In the genomic region with DNA sequence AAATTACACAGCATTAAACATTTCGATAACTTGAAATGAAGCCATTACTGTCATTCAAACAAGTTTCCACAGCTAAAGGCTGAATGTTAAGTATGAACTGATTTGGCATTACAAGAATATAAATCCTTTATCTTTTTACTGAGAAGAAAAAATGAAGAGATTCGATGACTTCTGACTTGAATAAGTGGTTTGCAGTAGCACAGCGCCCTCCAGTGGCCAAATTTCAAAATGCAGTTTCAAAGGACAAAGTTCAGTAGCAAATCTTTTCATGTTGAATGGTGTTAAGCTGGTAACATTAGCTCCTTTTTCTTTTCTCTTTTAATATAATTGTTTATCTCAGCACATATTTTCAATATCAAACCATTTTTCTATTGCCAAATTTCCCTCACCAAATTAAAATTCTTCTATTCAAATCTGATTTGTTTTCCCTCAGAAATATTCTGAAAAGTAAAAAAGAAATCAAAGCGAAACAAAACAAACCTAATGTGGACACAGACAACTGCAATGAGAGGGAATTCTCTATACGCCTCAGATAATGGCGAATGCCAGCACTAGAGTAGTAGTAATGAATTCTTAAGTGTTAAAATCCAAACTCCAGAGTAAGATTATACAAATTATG, we compare ENCODE assay signal across 8 cellular contexts.
A peak's percentile ranks its signal among the peaks of the same experiment; 100 is the strongest.
DNase-seq lines count a peak whose midpoint lies in the region; ATAC-seq and TF ChIP-seq lines count a peak whose summit lies in the region.

No MANE protein-coding gene starts in this region.

- ATAC-seq in GM21515 (IDR thresholded peaks at IDR 0.05; ENCODE audit: unreplicated experiment), result no peak

- no peak overlapping the region for H3K4me3 Mint-ChIP-seq in activated CD4-positive, alpha-beta T cell treated with anti-CD3 and anti-CD28 coated beads, Interleukin-2, amount 10 ng/mL, durations not matched to agents 7 days and 5 days

- intact Hi-C loops in dorsolateral prefrontal cortex (cut with DNase I), result loop anchor here (10.0 kb wide), 5 partner anchors 229 to 1009 kb away; no protein-coding TSS in a partner anchor

- H3K27ac Mint-ChIP-seq in activated CD4-positive, alpha-beta T cell treated with anti-CD3 and anti-CD28 coated beads, Interleukin-2, amount 10 ng/mL, durations not matched to agents 7 days and 5 days, result no peak overlapping the region

- CTCF ChIA-PET in activated CD4-positive, alpha-beta T cell treated with anti-CD3 and anti-CD28 coated beads, Interleukin-2, amount 10 ng/mL, durations not matched to agents 7 days and 5 days (lab: Charles Lee), result interaction anchor here (0.7 to 1.3 kb wide), 4 partner anchors 15 to 752 kb away, joined by 3 to 4 read pairs (median 4); no protein-coding TSS in a partner anchor

- DNase-seq in NK-92 treated with Interleukin-12 subunit alpha and Interleukin-12 subunit beta, amount 100 ng/mL, for 24 hours (lab: John Stamatoyannopoulos, UW), result peak; percentile 48
- DNase-seq in NK-92 (lab: John Stamatoyannopoulos, UW; ENCODE audit: unreplicated experiment), result no peak
- DNase-seq in NCI-H345 (lab: John Stamatoyannopoulos, UW), result peak; percentile 79
- DNase-seq in activated CD4-positive, alpha-beta T cell treated with anti-CD3 and anti-CD28 coated beads, Interleukin-2, amount 10 ng/mL, durations not matched to agents 7 days and 5 days, result peak; percentile 84
- DNase-seq in dorsolateral prefrontal cortex, result peak; percentile 62 to 96 (median 78)
- peak; percentile 80 to 83 for DNase-seq in lung microvascular endothelial cell (ENCODE audit: low read depth in 2 of 2)
- peak; percentile 72 for DNase-seq in stimulated activated CD8-positive, alpha-beta memory T cell treated with anti-CD3 and anti-CD28 coated beads, Interleukin-15, amount 100 ng/mL, for 1 hour (ENCODE audit: low read depth)

- H3K4me3 ChIP-seq in dorsolateral prefrontal cortex, result peak overlapping the region in 14 of 59 donors; percentile 3 to 44 (median 13)

- no peaks in the 10 kb centered on the region for H3K27me3 Mint-ChIP-seq in activated CD4-positive, alpha-beta T cell treated with anti-CD3 and anti-CD28 coated beads, Interleukin-2, amount 10 ng/mL, durations not matched to agents 7 days and 5 days

- H3K9me3 Mint-ChIP-seq in activated CD4-positive, alpha-beta T cell treated with anti-CD3 and anti-CD28 coated beads, Interleukin-2, amount 10 ng/mL, durations not matched to agents 7 days and 5 days, result no peaks in the 10 kb centered on the region

- TF ChIP-seq CTCF in dorsolateral prefrontal cortex (IDR thresholded peaks at IDR 0.05 in 54 of 56, conservative IDR thresholded peaks at IDR 0.05 in 2 of 56; ENCODE audit: low read depth in 1 of 56, partially characterized antibody in 56 of 56), result peak; percentile 89 to 100 (median 97)

- H3K4me1 Mint-ChIP-seq in activated CD4-positive, alpha-beta T cell treated with anti-CD3 and anti-CD28 coated beads, Interleukin-2, amount 10 ng/mL, durations not matched to agents 7 days and 5 days, result peaks cover 4% of the 10 kb centered on the region

- peak overlapping the region in 42 of 59 donors; percentile 3 to 84 (median 64) for H3K27ac ChIP-seq in dorsolateral prefrontal cortex

- POLR2A ChIA-PET in activated CD4-positive, alpha-beta T cell treated with anti-CD3 and anti-CD28 coated beads, Interleukin-2, amount 10 ng/mL, durations not matched to agents 7 days and 5 days (lab: Charles Lee), result no interaction called here

- H3K27me3 ChIP-seq in dorsolateral prefrontal cortex, result no peaks in the 10 kb centered on the region

- no peaks in the 10 kb centered on the region for H3K36me3 Mint-ChIP-seq in activated CD4-positive, alpha-beta T cell treated with anti-CD3 and anti-CD28 coated beads, Interleukin-2, amount 10 ng/mL, durations not matched to agents 7 days and 5 days (ENCODE audit: low read depth)
